8 cellular contexts compared by ENCODE assay signal in the genomic region with DNA sequence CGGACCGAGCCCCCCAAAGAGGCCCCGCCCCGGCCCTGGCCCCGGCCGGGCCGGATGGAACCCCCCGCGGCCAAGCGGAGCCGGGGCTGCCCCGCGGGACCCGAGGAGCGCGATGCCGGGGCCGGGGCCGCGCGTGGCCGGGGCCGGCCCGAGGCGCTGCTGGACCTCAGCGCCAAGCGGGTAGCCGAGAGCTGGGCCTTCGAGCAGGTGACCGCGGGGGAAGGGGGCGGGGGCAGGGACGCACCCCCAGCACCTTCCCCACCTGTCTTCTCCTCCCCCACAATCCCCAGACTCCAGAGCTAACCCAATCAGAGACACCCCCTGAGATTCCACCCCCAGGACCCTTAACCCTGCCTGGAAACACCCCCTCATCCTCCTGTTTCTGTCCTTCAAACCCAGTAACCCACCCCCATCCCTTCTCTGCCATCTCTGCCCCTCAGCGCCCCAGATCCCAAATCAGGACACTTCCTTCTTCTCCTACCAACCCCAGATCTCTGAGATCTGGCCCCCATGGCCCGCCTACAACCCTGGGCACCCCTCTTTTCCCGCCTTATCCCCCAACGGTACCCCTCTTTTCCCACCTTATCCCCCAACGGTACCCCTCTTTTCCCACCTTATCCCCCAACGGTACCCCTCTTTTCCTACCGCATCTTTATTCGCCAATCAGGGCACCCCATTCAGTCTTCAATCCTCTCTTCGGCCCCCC. TPM values are rescaled to one million over a fixed set of nuclear protein-coding genes. Genes with fewer than 3 reads are reported as not detected.
DNase-seq lines count a peak whose midpoint lies in the region; ATAC-seq and TF ChIP-seq lines count a peak whose summit lies in the region.

No MANE protein-coding gene starts in this region.

- ATAC-seq in GM21515 (IDR thresholded peaks at IDR 0.05; ENCODE audit: unreplicated experiment) (peak; percentile 38), right lobe of liver (peak in 2 of 4 donors; percentile 1 to 6)

- peaks cover 13% of the 10 kb centered on the region for H3K79me2 ChIP-seq in mammary epithelial cell (ENCODE audit: insufficient read depth, low read length)

- peak overlapping the region; percentile 94 for H3K4me2 ChIP-seq in mammary epithelial cell (ENCODE audit: insufficient read depth, low read depth, low read length)

- peaks cover 5% of the 10 kb centered on the region; the same call in 1 of the 2 replicates for H3K4me1 ChIP-seq in ES-I3 (ENCODE audit: insufficient read depth, low read length)
- peaks cover 23% of the 10 kb centered on the region for H3K4me1 ChIP-seq in mammary epithelial cell (ENCODE audit: insufficient read depth, low read length)
- peaks cover 0 to 10% (median 0%) of the 10 kb centered on the region in 4 donors for H3K4me1 ChIP-seq in right lobe of liver
- peaks cover 9 to 36% (median 32%) of the 10 kb centered on the region in 4 donors for H3K4me1 ChIP-seq in transverse colon

- H3K9me3 ChIP-seq in ES-I3 (ENCODE audit: control insufficient read depth, insufficient read depth, low read length) = no peaks in the 10 kb centered on the region
- H3K9me3 ChIP-seq in mammary epithelial cell (replicated peaks; ENCODE audit: insufficient read depth, low read length) = no peaks in the 10 kb centered on the region
- no peaks in the 10 kb centered on the region for H3K9me3 ChIP-seq in right lobe of liver
- no peaks in the 10 kb centered on the region for H3K9me3 ChIP-seq in transverse colon

- 4% methylated on average over 3 of the region's 42 CpGs for WGBS in mammary epithelial cell (ENCODE audit: low coverage, missing lambda C conversion rate)
- 10% methylated on average over 27 of the region's 42 CpGs for WGBS in right lobe of liver (ENCODE audit: insufficient coverage, low coverage, low lambda C conversion rate, missing lambda C conversion rate)
- WGBS in transverse colon (ENCODE audit: low coverage in 1 of 2), 2 donors = 8 to 43% methylated on average over 3 to 30 of the region's 42 CpGs

- CTCF ChIA-PET in mammary epithelial cell (lab: Charles Lee; ENCODE audit: low non-redundant PET) = interaction anchor here (0.6 kb wide), 1 partner anchor 677 kb away, joined by 6 read pairs; no protein-coding TSS in a partner anchor

- intact Hi-C loops in mammary epithelial cell (cut with micrococcal nuclease) (loop anchor here (1.0 kb wide), 2 partner anchors 32 to 68 kb away; no protein-coding TSS in a partner anchor), right lobe of liver (cut with DNase I) (no loop called here), transverse colon (cut with DNase I; ENCODE audit: low total_unique reads) (no loop called here)

- H3K4me3 ChIP-seq in Jurkat, Clone E6-1 (ENCODE audit: low read length) = peak overlapping the region; percentile 80
- H3K4me3 ChIP-seq in mammary epithelial cell (replicated peaks in 1 of 3; ENCODE audit: insufficient read depth in 1 of 3, low read depth in 2 of 3, low read length in 3 of 3) (peak overlapping the region; percentile 65 to 72 (median 67)), right lobe of liver (peak overlapping the region; percentile 57 to 80 (median 71)), transverse colon (peak overlapping the region; percentile 75 to 96 (median 88))

- no peaks in the 10 kb centered on the region for H3K27me3 ChIP-seq in mammary epithelial cell (ENCODE audit: insufficient read depth, low read length)
- no peaks in the 10 kb centered on the region for H3K27me3 ChIP-seq in right lobe of liver
- no peaks in the 10 kb centered on the region for H3K27me3 ChIP-seq in transverse colon

- H4K20me1 ChIP-seq in mammary epithelial cell (ENCODE audit: insufficient read depth, low read length) = no peaks in the 10 kb centered on the region

- in situ Hi-C loops in mammary epithelial cell (cut with MboI; ENCODE audit: low sequenced_read_pairs in 2 of 2) = no loop called here
- in situ Hi-C loops in transverse colon (cut with MboI; ENCODE audit: low pct_ligation_motif_present in 1 of 4, low pct_unique_long_range_greater_than_20kb in 1 of 4, low sequenced_read_pairs in 3 of 4) = no loop called here

- no peak for TF ChIP-seq EP300 in transverse colon (IDR thresholded peaks at IDR 0.05; ENCODE audit: low read depth)

- DNase-seq in Jurkat, Clone E6-1 (ENCODE audit: low read depth, low spot score) = no peak
- peak; percentile 24 for DNase-seq in mammary epithelial cell
- no peak for DNase-seq in right lobe of liver
- no peak for DNase-seq in transverse colon
- DNase-seq in activated gamma-delta T cell treated with Interleukin-2 at 50 U/mL for 16 hours = no peak
- DNase-seq in HUDEP-2 (lab: John Stamatoyannopoulos, UW; ENCODE audit: unreplicated experiment in 76 of 76) = no peak

- TF ChIP-seq CTCF in mammary epithelial cell (conservative IDR thresholded peaks at IDR 0.05 in 1 of 2, IDR thresholded peaks at IDR 0.05 in 1 of 2; ENCODE audit: extremely low read depth in 1 of 2, insufficient read depth in 1 of 2, low read depth in 1 of 2, low read length in 2 of 2) (no peak), right lobe of liver (IDR thresholded peaks at IDR 0.05) (no peak), transverse colon (IDR thresholded peaks at IDR 0.05) (no peak)

- no TSS peak for BruUV-seq in mammary epithelial cell (replicated peaks; lab: Mats Ljungman, UMichigan)

- peak overlapping the region; percentile 87 for H3K9ac ChIP-seq in ES-I3 (ENCODE audit: low read depth, low read length)
- H3K9ac ChIP-seq in mammary epithelial cell (ENCODE audit: insufficient read depth, low read length) = peak overlapping the region; percentile 86

- dilution Hi-C loops in mammary epithelial cell (cut with HindIII; ENCODE audit: low sequenced_read_pairs) = loop anchor here (5.0 kb wide), 2 partner anchors 37 to 92 kb away; no protein-coding TSS in a partner anchor

- H3K36me3 ChIP-seq in ES-I3 (ENCODE audit: insufficient read depth, low read length) (no peaks in the 10 kb centered on the region), mammary epithelial cell (ENCODE audit: insufficient read depth, low read length) (no peaks in the 10 kb centered on the region), right lobe of liver (no peaks in the 10 kb centered on the region), transverse colon (no peaks in the 10 kb centered on the region)

- peak overlapping the region; percentile 87 for H3K27ac ChIP-seq in mammary epithelial cell (ENCODE audit: insufficient read depth, low read depth, low read length)
- peak overlapping the region; percentile 77 to 86 (median 84) for H3K27ac ChIP-seq in right lobe of liver
- peak overlapping the region; percentile 92 to 95 (median 92) for H3K27ac ChIP-seq in transverse colon

- H2AFZ ChIP-seq in mammary epithelial cell (ENCODE audit: low read depth, low read length) = peak overlapping the region; percentile 74

- TF ChIP-seq POLR2A in right lobe of liver (IDR thresholded peaks at IDR 0.05) = no peak
- no peak for TF ChIP-seq POLR2A in transverse colon (IDR thresholded peaks at IDR 0.05)

RNA-seq across cellular contexts. Expression of a gene that starts 0.5 kb away (rescaled TPM):
- 7.6 TPM for polyA plus RNA-seq in Jurkat, Clone E6-1 (2012; ENCODE audit: insufficient read depth, insufficient read length)
- total RNA-seq in mammary epithelial cell = 1 to 10 TPM; 3.2 to 5.4 TPM
- 1.3 TPM for polyA plus RNA-seq in mammary epithelial cell
- polyA minus RNA-seq in mammary epithelial cell = 1.8 TPM
- total RNA-seq in right lobe of liver = 1 to 10 TPM in 5 of 6 experiments, under 1 TPM in 1; 0.98 to 3.7 (median 1.7) TPM
- 1 to 10 TPM; 2.3 to 5.1 (median 2.9) TPM for total RNA-seq in transverse colon

RNA-seq across cellular contexts. Expression of a gene that starts 21.5 kb away (rescaled TPM):
- 294 TPM for polyA plus RNA-seq in Jurkat, Clone E6-1 (2012; ENCODE audit: insufficient read depth, insufficient read length)
- total RNA-seq in mammary epithelial cell (100 to 1,000 TPM in 1 of 2 donors, 10 to 100 TPM in 1; 37.3 to 109 TPM), right lobe of liver (100 to 1,000 TPM in 2 of 6 experiments, 10 to 100 TPM in 4; 30.6 to 227 (median 32.8) TPM), transverse colon (100 to 1,000 TPM in 2 of 4 donors, 10 to 100 TPM in 2; 48.6 to 111 (median 94.2) TPM)
- polyA plus RNA-seq in mammary epithelial cell = 190 TPM
- 178 TPM for polyA minus RNA-seq in mammary epithelial cell

RNA-seq across cellular contexts. Expression of a gene that starts 31.4 kb away (rescaled TPM):
- polyA plus RNA-seq in Jurkat, Clone E6-1 (2012; ENCODE audit: insufficient read depth, insufficient read length) = 13.8 TPM
- total RNA-seq in mammary epithelial cell = 10 to 100 TPM; 29.0 to 36.7 TPM
- polyA plus RNA-seq in mammary epithelial cell = 32.6 TPM
- 23.5 TPM for polyA minus RNA-seq in mammary epithelial cell
- total RNA-seq in right lobe of liver = 10 to 100 TPM; 14.5 to 30.5 (median 24.1) TPM
- 100 to 1,000 TPM in 2 of 4 donors, 10 to 100 TPM in 2; 63.0 to 304 (median 99.2) TPM for total RNA-seq in transverse colon
